Comparison of ENCODE assay signal across 8 cellular contexts in the genomic region with DNA sequence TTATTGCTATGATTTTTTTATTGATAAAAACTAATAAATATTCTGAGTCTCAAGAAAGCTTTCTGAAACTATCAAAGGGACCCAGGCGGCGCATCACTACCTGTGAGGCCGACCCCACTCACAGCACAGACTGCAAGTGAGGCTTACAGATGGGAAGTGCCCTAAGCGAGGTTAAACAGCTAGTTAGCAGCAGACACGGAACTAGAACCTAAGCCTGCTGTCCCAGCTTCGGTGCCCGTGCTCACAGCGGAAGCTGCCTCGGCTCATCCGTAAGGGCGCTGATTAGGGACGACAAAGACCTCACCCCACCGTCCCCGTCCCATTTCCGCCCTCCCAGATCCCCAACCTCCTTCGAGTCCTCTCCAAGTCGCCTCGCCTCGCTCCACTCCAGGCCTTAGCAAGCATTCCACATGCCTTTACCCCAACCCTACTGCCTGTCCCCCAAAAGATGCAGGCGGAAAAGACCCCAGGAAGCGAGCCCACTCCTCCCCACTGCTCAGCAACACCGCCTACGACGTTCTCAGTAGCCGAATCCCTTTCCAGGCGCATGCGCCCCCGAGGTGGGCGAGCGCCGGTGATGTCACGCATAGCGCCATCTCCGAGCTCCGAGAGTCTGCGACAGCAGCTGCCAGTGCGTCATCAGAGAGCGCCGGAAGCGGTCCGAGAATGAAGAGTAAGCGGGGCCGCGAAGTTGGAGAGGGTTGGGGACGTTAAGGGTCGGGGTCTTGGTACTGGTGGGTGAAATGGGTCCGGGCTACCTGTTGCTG. TPM values are rescaled to one million over a fixed set of nuclear protein-coding genes. Genes with fewer than 3 reads are reported as not detected.
DNase-seq lines count a peak whose midpoint lies in the region; ATAC-seq and TF ChIP-seq lines count a peak whose summit lies in the region.

A gene with protein sequence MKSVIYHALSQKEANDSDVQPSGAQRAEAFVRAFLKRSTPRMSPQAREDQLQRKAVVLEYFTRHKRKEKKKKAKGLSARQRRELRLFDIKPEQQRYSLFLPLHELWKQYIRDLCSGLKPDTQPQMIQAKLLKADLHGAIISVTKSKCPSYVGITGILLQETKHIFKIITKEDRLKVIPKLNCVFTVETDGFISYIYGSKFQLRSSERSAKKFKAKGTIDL (plus strand): TSS at position 631 of the 767 bp plus-strand sequence. CDS start 36 bp downstream, at position 667.

- H3K27ac Mint-ChIP-seq in activated naive CD8-positive, alpha-beta T cell: peak within 1 kb of the TSS; percentile 100
- H3K27ac Mint-ChIP-seq in glutamatergic neuron (ENCODE audit: unreplicated experiment): peak within 1 kb of the TSS; percentile 100
- H3K27ac Mint-ChIP-seq in osteocyte (ENCODE audit: unreplicated experiment): peak within 1 kb of the TSS; percentile 100

- H3K27ac ChIP-seq in thymus (ENCODE audit: low read depth): peak within 1 kb of the TSS; percentile 98

- H3K36me3 ChIP-seq in GM06990 (ENCODE audit: control insufficient read depth, insufficient read depth, low read length) (peaks cover 6% of the 10 kb centered on the region), thymus (ENCODE audit: control insufficient read depth, insufficient read depth) (peaks cover 3% of the 10 kb centered on the region)

- no peak for TF ChIP-seq CTCF in GM06990 (IDR thresholded peaks at IDR 0.05; ENCODE audit: insufficient read depth, low read length, poor library complexity, severe bottlenecking)
- no peak for TF ChIP-seq CTCF in glutamatergic neuron (IDR thresholded peaks at IDR 0.05; ENCODE audit: partially characterized antibody, unreplicated experiment)
- no peak for TF ChIP-seq CTCF in osteocyte (IDR thresholded peaks at IDR 0.05)

- WGBS in thymus: under 1% methylated on average over 47 of the region's 47 CpGs

- peak; percentile 62 for ATAC-seq in HG02588 (IDR thresholded peaks at IDR 0.05; ENCODE audit: unreplicated experiment)

- H3K4me1 Mint-ChIP-seq in activated naive CD8-positive, alpha-beta T cell (ENCODE audit: low read depth): peaks cover 31% of the 10 kb centered on the region
- H3K4me1 Mint-ChIP-seq in glutamatergic neuron (ENCODE audit: low read depth, unreplicated experiment) (peaks cover 3% of the 10 kb centered on the region), osteocyte (ENCODE audit: unreplicated experiment) (peaks cover 23% of the 10 kb centered on the region)

- H3K9me3 ChIP-seq in thymus (ENCODE audit: control insufficient read depth): no peaks in the 10 kb centered on the region

- peaks cover 11% of the 10 kb centered on the region for H3K4me1 ChIP-seq in thymus (ENCODE audit: control insufficient read depth, insufficient read depth, low read length)

- peak within 1 kb of the TSS; percentile 86 for H3K4me3 ChIP-seq in GM06990 (replicated peaks; ENCODE audit: low read depth, low read length)
- peak within 1 kb of the TSS; percentile 82 for H3K4me3 ChIP-seq in thymus (ENCODE audit: low read length)

- H3K9me3 Mint-ChIP-seq in activated naive CD8-positive, alpha-beta T cell (ENCODE audit: low read depth): no peaks in the 10 kb centered on the region
- H3K9me3 Mint-ChIP-seq in glutamatergic neuron (ENCODE audit: unreplicated experiment) (peaks cover 8% of the 10 kb centered on the region), osteocyte (ENCODE audit: unreplicated experiment) (no peaks in the 10 kb centered on the region)

- peak within 1 kb of the TSS; percentile 99 for H3K4me3 Mint-ChIP-seq in activated naive CD8-positive, alpha-beta T cell
- H3K4me3 Mint-ChIP-seq in glutamatergic neuron (ENCODE audit: unreplicated experiment) (peak within 1 kb of the TSS; percentile 100), osteocyte (ENCODE audit: unreplicated experiment) (peak within 1 kb of the TSS; percentile 100)

- no peaks in the 10 kb centered on the region for H3K27me3 ChIP-seq in GM06990 (replicated peaks; ENCODE audit: control insufficient read depth, insufficient read depth, low read length)
- H3K27me3 ChIP-seq in thymus (ENCODE audit: control insufficient read depth, insufficient read depth): no peaks in the 10 kb centered on the region

- H3K36me3 Mint-ChIP-seq in activated naive CD8-positive, alpha-beta T cell: peaks cover 8% of the 10 kb centered on the region
- H3K36me3 Mint-ChIP-seq in glutamatergic neuron (ENCODE audit: unreplicated experiment): no peaks in the 10 kb centered on the region
- peaks cover 8% of the 10 kb centered on the region for H3K36me3 Mint-ChIP-seq in osteocyte (ENCODE audit: unreplicated experiment)

- H3K27me3 Mint-ChIP-seq in activated naive CD8-positive, alpha-beta T cell: no peaks in the 10 kb centered on the region
- H3K27me3 Mint-ChIP-seq in glutamatergic neuron (ENCODE audit: unreplicated experiment): peaks cover 5% of the 10 kb centered on the region
- no peaks in the 10 kb centered on the region for H3K27me3 Mint-ChIP-seq in osteocyte (ENCODE audit: unreplicated experiment)

- peak; percentile 96 for DNase-seq in GM06990 (ENCODE audit: extremely low read depth, insufficient read length)
- DNase-seq in NCI-H1092 (lab: John Stamatoyannopoulos, UW): peak; percentile 92
- DNase-seq in SKM-1 treated with dmso at 0.1 percent for 144 hours (lab: John Stamatoyannopoulos, UW; ENCODE audit: unreplicated experiment): peak; percentile 82
- peak; percentile 99 for DNase-seq in glutamatergic neuron
- DNase-seq in osteocyte (ENCODE audit: extremely low spot score, unreplicated experiment): peak; percentile 98

RNA-seq across cellular contexts. Expression of the gene that starts here (rescaled TPM):
- total RNA-seq in glutamatergic neuron (ENCODE audit: unreplicated experiment) (37.9 TPM), osteocyte (57.3 and 61.7 TPM in 2 replicates)
- polyA plus RNA-seq in thymus: 76.3 TPM

Comparison
In these comparisons a context has a peak if more than half of its experiments do, and no peak if none do; other contexts are left out.
1. Peak in every context shown above with its lines: DNase-seq, ATAC-seq, H3K4me3 ChIP-seq and H3K27ac ChIP-seq.